ENCODE assay signal across 32 cellular contexts in the genomic region with DNA sequence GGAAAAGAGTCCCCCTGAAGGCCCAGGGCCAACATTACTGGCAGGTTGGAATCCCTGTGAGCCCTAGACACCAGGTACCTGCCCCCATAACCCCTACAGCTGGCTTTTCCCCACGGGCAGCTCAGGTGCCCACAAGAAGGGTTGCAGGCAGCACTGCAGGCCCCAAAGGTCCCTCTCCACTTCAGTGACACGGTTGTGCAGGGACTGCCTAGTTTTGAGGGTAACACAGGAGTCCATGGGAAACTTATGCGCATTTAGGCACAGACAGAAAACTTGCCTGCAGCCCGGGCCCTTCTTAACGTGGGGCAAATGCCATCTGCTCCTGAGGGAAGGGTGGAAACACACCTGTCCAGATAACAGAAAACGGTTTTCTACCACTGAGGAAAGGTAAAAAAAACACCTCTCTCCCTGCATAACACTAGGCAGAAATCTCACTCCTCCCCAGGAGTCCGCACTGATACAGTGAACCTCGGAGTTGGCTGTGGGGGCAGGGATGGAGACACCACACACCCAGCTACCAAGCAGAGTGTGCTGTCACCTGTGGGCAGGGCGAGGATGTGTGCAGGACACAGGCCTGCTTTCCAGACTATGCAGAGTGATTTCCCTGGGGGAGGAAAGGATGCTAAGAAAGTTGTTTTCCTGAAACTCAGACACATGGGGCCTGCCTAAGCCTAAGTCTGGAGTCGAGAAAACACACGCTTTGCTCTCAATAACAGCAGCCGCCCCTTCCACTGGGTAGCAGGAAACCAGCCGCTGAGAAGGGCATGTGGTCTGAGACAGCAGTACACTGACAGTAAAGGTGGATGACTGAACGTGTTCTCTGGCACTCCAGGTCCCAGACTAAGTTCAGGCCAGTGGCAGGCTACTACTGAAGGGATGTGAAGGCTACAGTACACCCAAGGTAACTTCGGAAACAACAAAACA.
"Had no signal": no experiment of that assay in that cellular context is flagged by ENCODE, and none has a peak within 500 bp of the region (broad histone marks: within the 10 kb centered on the region; RNA-seq: fewer than 3 reads in every experiment).

No MANE protein-coding gene starts in this region.

- FAIRE-seq: astrocyte, TTC549 had no signal

- H3K27me3 ChIP-seq: adrenal gland, body of pancreas, breast epithelium, MG63, Peyer's patch had no signal

- H3K36me3 ChIP-seq: adrenal gland, breast epithelium, MG63, Peyer's patch had no signal

- H3K27me3 Mint-ChIP-seq: activated CD4-positive, alpha-beta T cell treated with anti-CD3 and anti-CD28 coated beads, Interleukin-2, amount 10 ng/mL, durations not matched to agents 24 days and 14 days; activated CD8-positive, alpha-beta T cell treated with anti-CD3 and anti-CD28 coated beads for 36 hours had no signal

- H3K9me3 ChIP-seq: adrenal gland, body of pancreas, breast epithelium, MG63 had no signal

- DNase-seq: activated CD4-positive, alpha-beta T cell treated with anti-CD3 and anti-CD28 coated beads, Interleukin-2, amount 10 ng/mL, durations not matched to agents 24 days and 14 days; activated CD4-positive, alpha-beta T cell treated with anti-CD3 and anti-CD28 coated beads, Interleukin-2, amount 50 U/mL, for 4 hours; activated CD8-positive, alpha-beta memory T cell treated with anti-CD3 and anti-CD28 coated beads, Interleukin-2, amount 50 U/mL, for 4 hours; activated CD8-positive, alpha-beta T cell treated with anti-CD3 and anti-CD28 coated beads for 36 hours; activated gamma-delta T cell treated with Interleukin-2 at 50 U/mL for 16 hours; activated naive CD4-positive, alpha-beta T cell treated with anti-CD3 and anti-CD28 coated beads for 36 hours; activated T-cell treated with anti-CD3 and anti-CD28 coated beads for 4 hours; activated T-cell treated with anti-CD3 and anti-CD28 coated beads, Interleukin-2, amount 50 U/mL, for 4 hours; adrenal gland; body of pancreas; Kasumi-1; KG1; MG63; NCI-H1092; NCI-H1436 treated with DMSO at 0.1 percent for 48 hours; NCI-H1694 treated with DMSO at 0.1 percent for 48 hours; NCI-H2029; NCI-H2171; NCI-H510A; NCI-H526; NCI-H748 treated with DMSO at 0.1 percent for 48 hours; NK-92 treated with Interleukin-12 subunit alpha and Interleukin-12 subunit beta, amount 100 ng/mL, for 24 hours; PC-3; Peyer's patch; RPMI8226; SW 1271; T1000 had no signal

- H3K4me1 Mint-ChIP-seq: activated CD4-positive, alpha-beta T cell treated with anti-CD3 and anti-CD28 coated beads, Interleukin-2, amount 10 ng/mL, durations not matched to agents 24 days and 14 days had no signal

- H3K27ac Mint-ChIP-seq: activated CD4-positive, alpha-beta T cell treated with anti-CD3 and anti-CD28 coated beads, Interleukin-2, amount 10 ng/mL, durations not matched to agents 24 days and 14 days; activated CD8-positive, alpha-beta T cell treated with anti-CD3 and anti-CD28 coated beads for 36 hours; activated naive CD4-positive, alpha-beta T cell treated with anti-CD3 and anti-CD28 coated beads for 36 hours; activated naive CD4-positive, alpha-beta T cell treated with anti-CD3 and anti-CD28 coated beads, Interleukin-2, amount 50 U/mL, for 72 hours; activated T-helper 1 cell treated with anti-CD3 and anti-CD28 coated beads, Interleukin-12 subunit alpha, Interleukin-12 subunit beta, Interleukin-2, Interleukin-4 antibody, amounts not matched to agents 30 ng/mL and 10 ng/mL and 1 ng/mL, durations not matched to agents 14 hours and 24 hours and 36 hours had no signal

- H3K4me1 ChIP-seq: adrenal gland, body of pancreas, breast epithelium, Peyer's patch had no signal

- H3K4me3 ChIP-seq: adrenal gland, body of pancreas, breast epithelium, MG63, Peyer's patch had no signal

- H3K4me3 Mint-ChIP-seq: activated CD4-positive, alpha-beta T cell treated with anti-CD3 and anti-CD28 coated beads, Interleukin-2, amount 10 ng/mL, durations not matched to agents 24 days and 14 days; activated CD8-positive, alpha-beta T cell treated with anti-CD3 and anti-CD28 coated beads for 36 hours; activated naive CD4-positive, alpha-beta T cell treated with anti-CD3 and anti-CD28 coated beads for 36 hours; activated T-cell treated with anti-CD3 and anti-CD28 coated beads, Interleukin-2, amount 50 U/mL, for 4 hours; activated T-helper 1 cell treated with anti-CD3 and anti-CD28 coated beads, Interleukin-12 subunit alpha, Interleukin-12 subunit beta, Interleukin-2, Interleukin-4 antibody, amounts not matched to agents 30 ng/mL and 10 ng/mL and 1 ng/mL, durations not matched to agents 14 hours and 24 hours and 36 hours had no signal

- H3K27ac ChIP-seq: adrenal gland, body of pancreas, breast epithelium, Peyer's patch had no signal

- H3K36me3 Mint-ChIP-seq: activated naive CD4-positive, alpha-beta T cell treated with anti-CD3 and anti-CD28 coated beads, Interleukin-2, amount 50 U/mL, for 72 hours had no signal

- ATAC-seq: activated CD8-positive, alpha-beta T cell treated with anti-CD3 and anti-CD28 coated beads for 36 hours; activated naive CD4-positive, alpha-beta T cell treated with anti-CD3 and anti-CD28 coated beads, Interleukin-2, amount 50 U/mL, for 72 hours; activated T-cell treated with anti-CD3 and anti-CD28 coated beads, Interleukin-2, amount 50 U/mL, for 4 hours; body of pancreas; PC-3 had no signal
